Comparison of ENCODE assay signal across 8 cellular contexts in genomic region chr7:75092892-75093249, GRCh38. TPM values are rescaled to one million over a fixed set of nuclear protein-coding genes. Genes with fewer than 3 reads are reported as not detected.
DNase-seq lines count a peak whose midpoint lies in the region; ATAC-seq, FAIRE-seq and TF ChIP-seq lines count a peak whose summit lies in the region.
"Not testable (repeated sequence)": the region's sequence is repeated elsewhere in the genome, so short reads cannot be mapped to it uniquely, and the experiment has no call there.

No MANE protein-coding gene starts in this region.

- H2AK5ac ChIP-seq in IMR-90 (ENCODE audit: low read depth, low read length): not testable (repeated sequence)

- not testable (repeated sequence) for H3K4me3 Mint-ChIP-seq in HFFc6; activated CD4-positive, alpha-beta memory T cell treated with anti-CD3 and anti-CD28 coated beads for 36 hours

- TF ChIP-seq CTCF in HFFc6 (IDR thresholded peaks at IDR 0.05); IMR-90 (conservative IDR thresholded peaks at IDR 0.05; ENCODE audit: low read depth, low read length); mammary epithelial cell (conservative IDR thresholded peaks at IDR 0.05 in 1 of 2, IDR thresholded peaks at IDR 0.05 in 1 of 2; ENCODE audit: extremely low read depth in 1 of 2, insufficient read depth in 1 of 2, low read depth in 1 of 2, low read length in 2 of 2); kidney (IDR thresholded peaks at IDR 0.05; ENCODE audit: borderline replicate concordance, extremely low read depth, insufficient read depth); thoracic aorta (IDR thresholded peaks at IDR 0.05): not testable (repeated sequence)

- not testable (repeated sequence) for H3K23ac ChIP-seq in IMR-90 (ENCODE audit: low read depth, low read length)

- WGBS in IMR-90 (ENCODE audit: extremely low coverage in 2 of 2, insufficient read length in 1 of 2), 2 experiments: no CpG with 5 or more reads among the region's 41 CpGs
- WGBS in mammary epithelial cell (ENCODE audit: low coverage, missing lambda C conversion rate): no CpG with 5 or more reads among the region's 41 CpGs

- not testable (repeated sequence) for H3K4me1 ChIP-seq in IMR-90 (ENCODE audit: control insufficient read depth, insufficient read depth, low read length); mammary epithelial cell (ENCODE audit: insufficient read depth, low read length); kidney (ENCODE audit: control insufficient read depth in 1 of 2, insufficient read depth in 1 of 2, low read depth in 1 of 2, low read length in 2 of 2); skeletal muscle satellite cell (ENCODE audit: control insufficient read depth, insufficient read depth, low read length); thoracic aorta (ENCODE audit: control insufficient read depth in 1 of 2, low read depth in 2 of 2)

- H3K4me3 ChIP-seq in IMR-90 (ENCODE audit: insufficient read depth, low read depth, low read length) (peak overlapping the region; percentile 64), mammary epithelial cell (replicated peaks in 1 of 3; ENCODE audit: insufficient read depth in 1 of 3, low read depth in 2 of 3, low read length in 3 of 3) (peak overlapping the region in 1 of 3 experiments; percentile 45), kidney (ENCODE audit: low read length in 2 of 2) (peak overlapping the region in 1 of 2 donors; percentile 25), skeletal muscle satellite cell (ENCODE audit: low read length) (peak overlapping the region; percentile 70), thoracic aorta (peak overlapping the region; percentile 72)

- H4K20me1 ChIP-seq in IMR-90 (ENCODE audit: insufficient read depth, low read length); mammary epithelial cell (ENCODE audit: insufficient read depth, low read length): not testable (repeated sequence)

- not testable (repeated sequence) for H4K91ac ChIP-seq in IMR-90 (ENCODE audit: insufficient read depth, low read depth, low read length)

- not testable (repeated sequence) for H3K18ac ChIP-seq in IMR-90 (ENCODE audit: low read depth, low read length)

- not testable (repeated sequence) for H2AFZ ChIP-seq in IMR-90 (replicated peaks; ENCODE audit: low read length, poor library complexity)
- H2AFZ ChIP-seq in mammary epithelial cell (ENCODE audit: low read depth, low read length): peak overlapping the region; percentile 69

- peak; percentile 96 for ATAC-seq in GM18511 (IDR thresholded peaks at IDR 0.05; ENCODE audit: unreplicated experiment)
- ATAC-seq in IMR-90 (ENCODE audit: low read depth): peak; percentile 97
- ATAC-seq in thoracic aorta (ENCODE audit: insufficient number of reproducible peaks, low FRiP score, low read depth): peak; percentile 95

- FAIRE-seq in kidney (lab: Jason Lieb, UNC): not testable (repeated sequence)

- not testable (repeated sequence) for H3K4ac ChIP-seq in IMR-90 (ENCODE audit: low read depth, low read length)

- H3K4me1 Mint-ChIP-seq in HFFc6 (ENCODE audit: low read depth); activated CD4-positive, alpha-beta memory T cell treated with anti-CD3 and anti-CD28 coated beads for 36 hours (ENCODE audit: low read depth): not testable (repeated sequence)

- not testable (repeated sequence) for H4K8ac ChIP-seq in IMR-90 (ENCODE audit: low read depth in 2 of 2, low read length in 2 of 2)

- H2BK120ac ChIP-seq in IMR-90 (ENCODE audit: low read depth, low read length): not testable (repeated sequence)

- POLR2A ChIA-PET in IMR-90 (lab: Charles Lee; ENCODE audit: unreplicated experiment); activated CD4-positive, alpha-beta memory T cell treated with anti-CD3 and anti-CD28 coated beads for 36 hours (lab: Charles Lee): not testable (repeated sequence)

- H3K27ac ChIP-seq in IMR-90 (ENCODE audit: insufficient read depth, low read length) (peak overlapping the region; percentile 88), mammary epithelial cell (ENCODE audit: insufficient read depth, low read depth, low read length) (peak overlapping the region; percentile 64), kidney (ENCODE audit: low read depth in 2 of 2, low read length in 2 of 2) (peak overlapping the region; percentile 85 to 89), thoracic aorta (peak overlapping the region; percentile 82 to 93)

- H3K27ac Mint-ChIP-seq in HFFc6; activated CD4-positive, alpha-beta memory T cell treated with anti-CD3 and anti-CD28 coated beads for 36 hours: not testable (repeated sequence)

- not testable (repeated sequence) for H3K27me3 Mint-ChIP-seq in HFFc6 (ENCODE audit: insufficient read depth); activated CD4-positive, alpha-beta memory T cell treated with anti-CD3 and anti-CD28 coated beads for 36 hours

- not testable (repeated sequence) for H3K56ac ChIP-seq in IMR-90 (ENCODE audit: extremely low read depth, insufficient read depth, low read length)

- TF ChIP-seq RAD21 in IMR-90 (IDR thresholded peaks at IDR 0.05; ENCODE audit: low read length): not testable (repeated sequence)

- not testable (repeated sequence) for H3K79me1 ChIP-seq in IMR-90 (ENCODE audit: low read depth in 1 of 2, low read length in 2 of 2)

- not testable (repeated sequence) for H2BK15ac ChIP-seq in IMR-90 (ENCODE audit: low read depth, low read length)

- peak; percentile 96 for DNase-seq in HFFc6
- DNase-seq in IMR-90, mammary epithelial cell: not testable (repeated sequence)
- DNase-seq in activated CD4-positive, alpha-beta memory T cell treated with anti-CD3 and anti-CD28 coated beads for 36 hours: peak; percentile 94
- DNase-seq in kidney: peak; percentile 98
- peak; percentile 59 for DNase-seq in thoracic aorta (ENCODE audit: low spot score)

- H4K5ac ChIP-seq in IMR-90 (ENCODE audit: low read depth, low read length): not testable (repeated sequence)

- peak; percentile 21 for TF ChIP-seq POLR2A in IMR-90 (IDR thresholded peaks at IDR 0.05; ENCODE audit: low read depth, low read length)

- not testable (repeated sequence) for H2BK20ac ChIP-seq in IMR-90 (ENCODE audit: low read depth, low read length)

- not testable (repeated sequence) for H3K9me3 Mint-ChIP-seq in HFFc6; activated CD4-positive, alpha-beta memory T cell treated with anti-CD3 and anti-CD28 coated beads for 36 hours

- CTCF ChIA-PET in IMR-90 (lab: Yijun Ruan, JAX); activated CD4-positive, alpha-beta memory T cell treated with anti-CD3 and anti-CD28 coated beads for 36 hours (lab: Charles Lee); mammary epithelial cell (lab: Charles Lee; ENCODE audit: low non-redundant PET): not testable (repeated sequence)

- H3K79me2 ChIP-seq in mammary epithelial cell (ENCODE audit: insufficient read depth, low read length): not testable (repeated sequence)

- H3K36me3 Mint-ChIP-seq in HFFc6 (ENCODE audit: low read depth); activated CD4-positive, alpha-beta memory T cell treated with anti-CD3 and anti-CD28 coated beads for 36 hours: not testable (repeated sequence)

- H3K4me2 ChIP-seq in IMR-90 (ENCODE audit: low read depth, low read length); mammary epithelial cell (ENCODE audit: insufficient read depth, low read depth, low read length): not testable (repeated sequence)
- peak overlapping the region; percentile 59 for H3K4me2 ChIP-seq in skeletal muscle satellite cell (ENCODE audit: low read length)

- H3K9me1 ChIP-seq in IMR-90 (ENCODE audit: insufficient read depth, low read length): not testable (repeated sequence)

- in situ Hi-C loops in IMR-90 (cut with MboI; ENCODE audit: low sequenced_read_pairs); mammary epithelial cell (cut with MboI; ENCODE audit: low sequenced_read_pairs in 2 of 2): not testable (repeated sequence)

- H3K9me3 ChIP-seq in IMR-90 (ENCODE audit: control insufficient read depth, insufficient read depth, low read length); mammary epithelial cell (replicated peaks; ENCODE audit: insufficient read depth, low read length); kidney (ENCODE audit: control insufficient read depth in 1 of 2, low read length in 2 of 2); skeletal muscle satellite cell (replicated peaks; ENCODE audit: low read length); thoracic aorta: not testable (repeated sequence)

- H2AK9ac ChIP-seq in IMR-90 (replicated peaks; ENCODE audit: low read depth, low read length, poor library complexity): not testable (repeated sequence)

- not testable (repeated sequence) for H3K36me3 ChIP-seq in IMR-90 (ENCODE audit: control insufficient read depth, insufficient read depth, low read length); mammary epithelial cell (ENCODE audit: insufficient read depth, low read length); kidney (ENCODE audit: control insufficient read depth in 1 of 2, insufficient read depth in 2 of 2, low read length in 2 of 2); skeletal muscle satellite cell (ENCODE audit: insufficient read depth, low read length); thoracic aorta

- not testable (repeated sequence) for H3K9ac ChIP-seq in IMR-90 (ENCODE audit: low read depth, low read length); mammary epithelial cell (ENCODE audit: insufficient read depth, low read length); kidney (ENCODE audit: low read length in 2 of 2)
- H3K9ac ChIP-seq in skeletal muscle satellite cell (ENCODE audit: low read depth, low read length): peak overlapping the region; percentile 85

- intact Hi-C loops in IMR-90 (cut with micrococcal nuclease); activated CD4-positive, alpha-beta memory T cell treated with anti-CD3 and anti-CD28 coated beads for 36 hours (cut with micrococcal nuclease); mammary epithelial cell (cut with micrococcal nuclease); kidney (cut with DNase I): not testable (repeated sequence)

- not testable (repeated sequence) for H3K27me3 ChIP-seq in IMR-90 (ENCODE audit: control insufficient read depth, insufficient read depth, low read length); mammary epithelial cell (ENCODE audit: insufficient read depth, low read length); skeletal muscle satellite cell (ENCODE audit: control insufficient read depth, insufficient read depth, low read length); thoracic aorta (replicated peaks; ENCODE audit: insufficient read depth)

- H3K14ac ChIP-seq in IMR-90 (replicated peaks; ENCODE audit: low read depth, low read length): not testable (repeated sequence)

- dilution Hi-C loops in IMR-90 (cut with HindIII; ENCODE audit: low sequenced_read_pairs, unreplicated experiment); mammary epithelial cell (cut with HindIII; ENCODE audit: low sequenced_read_pairs): not testable (repeated sequence)

- peak overlapping the region; percentile 88 for H2BK5ac ChIP-seq in IMR-90 (ENCODE audit: low read depth, low read length, poor library complexity, severe bottlenecking)

- BruUV-seq in IMR-90 (replicated peaks; lab: Mats Ljungman, UMichigan); mammary epithelial cell (replicated peaks; lab: Mats Ljungman, UMichigan): not testable (repeated sequence)

RNA-seq across cellular contexts. Expression of gene GTF2IRD2B, which starts 0.5 kb away (rescaled TPM):
- 10 to 100 TPM; 14.7 to 21.8 (median 18.1) TPM for total RNA-seq in HFFc6 (2021; fragmentation: NEBNext Ultra II Directional; extraction: Animal tissue kit (Norgen Biotek cat#: 25700))
- total RNA-seq in IMR-90 (2012; rRNA removed) (9.9 and 11.9 TPM in 2 replicates), mammary epithelial cell (10 to 100 TPM; 10.6 to 14.2 TPM), kidney (59.9 TPM), thoracic aorta (10 to 100 TPM; 47.4 to 87.5 TPM)
- polyA plus RNA-seq in IMR-90 (2012; rRNA removed) (12.7 and 13.8 TPM in 2 replicates), mammary epithelial cell (5.1 TPM), kidney (ENCODE audit: insufficient read depth, low read depth, low replicate concordance) (17.5 TPM)
- polyA plus RNA-seq in IMR-90 (2012; cell fraction: cytosol; rRNA removed): 5.2 and 24.9 TPM in 2 replicates
- polyA plus RNA-seq in IMR-90 (2012; cell fraction: nucleus; rRNA removed; ENCODE audit: low replicate concordance): 23.3 and 51.0 TPM in 2 replicates
- 1 to 10 TPM; 5.3 to 6.0 TPM for total RNA-seq in activated CD4-positive, alpha-beta memory T cell treated with anti-CD3 and anti-CD28 coated beads for 36 hours
- 3.2 TPM for polyA minus RNA-seq in mammary epithelial cell
- 5.0 and 6.6 TPM in 2 replicates for total RNA-seq in skeletal muscle satellite cell (2012; rRNA removed)

RNA-seq across cellular contexts. Expression of gene RCC1L, which starts 19.3 kb away (rescaled TPM):
- 10 to 100 TPM; 46.3 to 56.1 (median 49.2) TPM for total RNA-seq in HFFc6 (2021; fragmentation: NEBNext Ultra II Directional; extraction: Animal tissue kit (Norgen Biotek cat#: 25700))
- 48.2 and 57.2 TPM in 2 replicates for total RNA-seq in IMR-90 (2012; rRNA removed)
- polyA plus RNA-seq in IMR-90 (2012; rRNA removed): 36.0 and 43.3 TPM in 2 replicates
- polyA plus RNA-seq in IMR-90 (2012; cell fraction: cytosol; rRNA removed): 46.6 and 63.4 TPM in 2 replicates
- polyA plus RNA-seq in IMR-90 (2012; cell fraction: nucleus; rRNA removed; ENCODE audit: low replicate concordance): 28.6 and 29.2 TPM in 2 replicates
- total RNA-seq in activated CD4-positive, alpha-beta memory T cell treated with anti-CD3 and anti-CD28 coated beads for 36 hours: 10 to 100 TPM; 46.1 to 47.3 TPM
- total RNA-seq in mammary epithelial cell: 10 to 100 TPM; 36.0 to 37.0 TPM
- 35.7 TPM for polyA plus RNA-seq in mammary epithelial cell
- 13.5 TPM for polyA minus RNA-seq in mammary epithelial cell
- total RNA-seq in kidney: 37.0 TPM
- polyA plus RNA-seq in kidney (ENCODE audit: insufficient read depth, low read depth, low replicate concordance): 52.3 TPM
- total RNA-seq in skeletal muscle satellite cell (2012; rRNA removed): 35.4 and 38.5 TPM in 2 replicates
- total RNA-seq in thoracic aorta: 10 to 100 TPM; 37.6 to 42.5 TPM
